Comparison of ENCODE assay signal across 17 cellular contexts in the genomic region with DNA sequence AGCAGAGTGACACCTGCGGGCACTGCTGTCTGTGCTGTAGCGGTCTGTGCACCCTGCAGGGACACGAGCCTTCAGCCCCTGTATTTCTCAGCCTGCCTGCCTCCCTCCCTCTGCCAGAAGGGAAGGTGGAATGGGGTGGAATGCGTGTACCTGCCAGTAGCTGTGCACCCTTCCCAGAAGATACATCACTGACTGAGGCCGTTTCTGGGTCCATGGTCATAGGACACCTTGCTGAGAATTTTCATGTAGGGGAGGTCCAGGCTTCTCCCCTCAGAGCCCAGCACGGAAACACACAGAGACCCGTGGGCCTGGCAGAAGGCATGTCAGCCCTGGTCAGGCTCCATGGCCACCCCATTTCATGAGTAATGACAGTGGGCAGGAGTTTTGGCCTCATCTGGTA.
"Had no signal": no experiment of that assay in that cellular context is flagged by ENCODE, and none has a peak within 500 bp of the region (broad histone marks: within the 10 kb centered on the region; RNA-seq: fewer than 3 reads in every experiment).

No MANE protein-coding gene starts in this region.

- H3K4me1 ChIP-seq: body of pancreas, foreskin keratinocyte, lower lobe of right lung had no signal

- H3K27me3 Mint-ChIP-seq: activated B cell treated with CpG ODN at 0.5 μM for 24 hours; activated CD4-positive, alpha-beta memory T cell treated with anti-CD3 and anti-CD28 coated beads for 36 hours; activated naive CD8-positive, alpha-beta T cell treated with anti-CD3 and anti-CD28 coated beads for 36 hours; T-cell had no signal

- DNase-seq: activated B cell treated with CpG ODN at 0.5 μM for 24 hours; activated CD4-positive, alpha-beta memory T cell treated with anti-CD3 and anti-CD28 coated beads for 36 hours; activated CD4-positive, alpha-beta T cell treated with anti-CD3 and anti-CD28 coated beads for 4 hours; activated naive CD4-positive, alpha-beta T cell; activated naive CD8-positive, alpha-beta T cell treated with anti-CD3 and anti-CD28 coated beads for 36 hours; amniotic stem cell; body of pancreas; foreskin keratinocyte; islet precursor cell; lower lobe of right lung; natural killer cell; retina; stimulated activated CD4-positive, alpha-beta T cell treated with anti-CD3 and anti-CD28 coated beads, Interleukin-2, amount 100 ng/mL, for 24 hours; stimulated activated naive CD8-positive, alpha-beta T cell treated with anti-CD3 and anti-CD28 coated beads, Interleukin-15, Interleukin-2, amounts not matched to agents 100 U/mL and 50 U/mL, for 24 hours; T-cell; trophoblast cell had no signal

- H3K9me3 Mint-ChIP-seq: activated B cell treated with CpG ODN at 0.5 μM for 24 hours; activated CD4-positive, alpha-beta memory T cell treated with anti-CD3 and anti-CD28 coated beads for 36 hours; activated naive CD8-positive, alpha-beta T cell treated with anti-CD3 and anti-CD28 coated beads for 36 hours; natural killer cell; T-cell had no signal

- H3K27ac ChIP-seq: body of pancreas, foreskin keratinocyte, lower lobe of right lung, suprapubic skin had no signal

- H3K27ac Mint-ChIP-seq: activated B cell treated with CpG ODN at 0.5 μM for 24 hours; activated CD4-positive, alpha-beta memory T cell treated with anti-CD3 and anti-CD28 coated beads for 36 hours; activated naive CD8-positive, alpha-beta T cell treated with anti-CD3 and anti-CD28 coated beads for 36 hours; natural killer cell; T-cell had no signal

- H3K36me3 Mint-ChIP-seq: natural killer cell had no signal

- H3K27me3 ChIP-seq: body of pancreas, foreskin keratinocyte, suprapubic skin had no signal

- H3K9me3 ChIP-seq: body of pancreas, lower lobe of right lung, suprapubic skin had no signal

- H3K4me3 Mint-ChIP-seq: activated B cell treated with CpG ODN at 0.5 μM for 24 hours; activated CD4-positive, alpha-beta memory T cell treated with anti-CD3 and anti-CD28 coated beads for 36 hours; activated naive CD8-positive, alpha-beta T cell treated with anti-CD3 and anti-CD28 coated beads for 36 hours; natural killer cell; T-cell had no signal

- H3K4me1 Mint-ChIP-seq: activated naive CD8-positive, alpha-beta T cell treated with anti-CD3 and anti-CD28 coated beads for 36 hours had no signal

- H3K4me3 ChIP-seq: body of pancreas, lower lobe of right lung, suprapubic skin had no signal

- ATAC-seq: body of pancreas; foreskin keratinocyte; lower lobe of right lung; natural killer cell; stimulated activated naive CD8-positive, alpha-beta T cell treated with anti-CD3 and anti-CD28 coated beads, Interleukin-15, Interleukin-2, amounts not matched to agents 100 U/mL and 50 U/mL, for 24 hours; T-cell had no signal
